ENCODE assay signal across 22 cellular contexts in the genomic region with DNA sequence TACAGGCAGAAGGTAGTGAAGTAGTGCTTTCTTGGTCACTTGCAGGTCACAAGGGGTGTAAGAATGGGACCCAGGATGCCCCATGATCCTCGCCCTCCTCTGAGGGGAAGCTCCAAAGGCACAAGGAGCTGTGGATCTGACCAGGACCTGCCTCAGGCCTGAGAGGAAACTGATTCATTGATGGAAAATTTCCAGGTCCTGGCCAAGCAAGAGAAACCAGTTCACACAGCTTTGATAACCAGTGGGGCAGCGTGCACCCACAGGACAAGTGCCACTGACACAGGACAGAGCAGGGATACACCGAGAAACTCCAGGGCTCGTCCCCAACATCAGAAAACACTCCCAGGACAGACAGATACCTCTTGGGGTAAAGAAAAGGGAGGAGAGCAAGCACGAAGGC.
DNase-seq lines count a peak whose midpoint lies in the region; ATAC-seq and TF ChIP-seq lines count a peak whose summit lies in the region.
"Had no signal": no experiment of that assay in that cellular context is flagged by ENCODE, and none has a peak within 500 bp of the region (broad histone marks: within the 10 kb centered on the region; RNA-seq: fewer than 3 reads in every experiment).

No MANE protein-coding gene starts in this region.

- peaks cover 3% of the 10 kb centered on the region for H3K4me1 Mint-ChIP-seq in activated CD8-positive, alpha-beta memory T cell treated with anti-CD3 and anti-CD28 coated beads, Interleukin-2, amount 10 ng/mL, durations not matched to agents 7 days and 5 days
- H3K4me1 Mint-ChIP-seq in immature natural killer cell = no peaks in the 10 kb centered on the region

- 0 out of 2 replicates have a peak overlapping the region, but pooled peaks have one; percentile 16 for H3K27ac ChIP-seq in C4-2B
- H3K27ac ChIP-seq in VCaP = peak overlapping the region; percentile 18; the same call in 1 of the 2 replicates
- H3K27ac ChIP-seq: SK-N-MC had no signal

- CTCF ChIA-PET in activated CD8-positive, alpha-beta memory T cell treated with anti-CD3 and anti-CD28 coated beads, Interleukin-2, amount 10 ng/mL, durations not matched to agents 7 days and 5 days (lab: Charles Lee) = no interaction called here

- H3K9me3 Mint-ChIP-seq in activated CD8-positive, alpha-beta memory T cell treated with anti-CD3 and anti-CD28 coated beads, Interleukin-2, amount 10 ng/mL, durations not matched to agents 7 days and 5 days (ENCODE audit: low read depth) = no peaks in the 10 kb centered on the region
- H3K9me3 Mint-ChIP-seq in immature natural killer cell = no peaks in the 10 kb centered on the region

- peaks cover 2% of the 10 kb centered on the region for H3K36me3 Mint-ChIP-seq in activated CD8-positive, alpha-beta memory T cell treated with anti-CD3 and anti-CD28 coated beads, Interleukin-2, amount 10 ng/mL, durations not matched to agents 7 days and 5 days
- H3K36me3 Mint-ChIP-seq in immature natural killer cell = no peaks in the 10 kb centered on the region
- H3K36me3 Mint-ChIP-seq: CD4-positive, CD25-positive, alpha-beta regulatory T cell had no signal

- peaks cover 4% of the 10 kb centered on the region for H3K27me3 Mint-ChIP-seq in activated CD8-positive, alpha-beta memory T cell treated with anti-CD3 and anti-CD28 coated beads, Interleukin-2, amount 10 ng/mL, durations not matched to agents 7 days and 5 days
- H3K27me3 Mint-ChIP-seq in immature natural killer cell (ENCODE audit: low read depth in 3 of 3) = peaks cover 0 to 7% (median 1%) of the 10 kb centered on the region in 3 donors
- H3K27me3 Mint-ChIP-seq: B cell had no signal

- DNase-seq in HPDE6-E6E7 (ENCODE audit: extremely low spot score) (peak; percentile 60), islet precursor cell (peak; percentile 86), inferior parietal cortex (ENCODE audit: extremely low spot score) (no peak), immature natural killer cell (no peak), DMS79 treated with DMSO at 0.1 percent for 48 hours (lab: John Stamatoyannopoulos, UW) (no peak)
- no peak for DNase-seq in activated CD8-positive, alpha-beta memory T cell treated with anti-CD3 and anti-CD28 coated beads, Interleukin-2, amount 10 ng/mL, durations not matched to agents 7 days and 5 days
- DNase-seq: 8988T; CD4-positive, CD25-positive, alpha-beta regulatory T cell; COR-L47; MV-4-11; NCI-H1417; NCI-H187; NCI-H2107; NCI-H2227 treated with DMSO at 0.1 percent for 48 hours; NCI-H526; SHP77 had no signal

- no peak for ATAC-seq in activated CD8-positive, alpha-beta memory T cell treated with anti-CD3 and anti-CD28 coated beads, Interleukin-2, amount 10 ng/mL, durations not matched to agents 7 days and 5 days
- ATAC-seq: HCT116, K562 had no signal

- no peak for TF ChIP-seq CTCF in C4-2B (conservative IDR thresholded peaks at IDR 0.05)
- no peak for TF ChIP-seq CTCF in VCaP (conservative IDR thresholded peaks at IDR 0.05)

- no peak overlapping the region for H3K4me3 Mint-ChIP-seq in activated CD8-positive, alpha-beta memory T cell treated with anti-CD3 and anti-CD28 coated beads, Interleukin-2, amount 10 ng/mL, durations not matched to agents 7 days and 5 days
- no peak overlapping the region for H3K4me3 Mint-ChIP-seq in immature natural killer cell
- H3K4me3 Mint-ChIP-seq: B cell; CD4-positive, CD25-positive, alpha-beta regulatory T cell had no signal

- H3K27ac Mint-ChIP-seq in activated CD8-positive, alpha-beta memory T cell treated with anti-CD3 and anti-CD28 coated beads, Interleukin-2, amount 10 ng/mL, durations not matched to agents 7 days and 5 days = no peak overlapping the region
- no peak overlapping the region for H3K27ac Mint-ChIP-seq in immature natural killer cell
- H3K27ac Mint-ChIP-seq: B cell; CD4-positive, CD25-positive, alpha-beta regulatory T cell had no signal

Comparison
In these comparisons a context has a peak if more than half of its experiments do, and no peak if none do; other contexts are left out.
1. DNase-seq: peak in HPDE6-E6E7 (single experiment) and islet precursor cell (single experiment); none in activated CD8-positive, alpha-beta memory T cell treated with anti-CD3 and anti-CD28 coated beads, Interleukin-2, amount 10 ng/mL, durations not matched to agents 7 days and 5 days (single experiment), inferior parietal cortex (single experiment), immature natural killer cell (0 of 3) and DMS79 treated with DMSO at 0.1 percent for 48 hours (single experiment).